8 cellular contexts compared by ENCODE assay signal in the genomic region with DNA sequence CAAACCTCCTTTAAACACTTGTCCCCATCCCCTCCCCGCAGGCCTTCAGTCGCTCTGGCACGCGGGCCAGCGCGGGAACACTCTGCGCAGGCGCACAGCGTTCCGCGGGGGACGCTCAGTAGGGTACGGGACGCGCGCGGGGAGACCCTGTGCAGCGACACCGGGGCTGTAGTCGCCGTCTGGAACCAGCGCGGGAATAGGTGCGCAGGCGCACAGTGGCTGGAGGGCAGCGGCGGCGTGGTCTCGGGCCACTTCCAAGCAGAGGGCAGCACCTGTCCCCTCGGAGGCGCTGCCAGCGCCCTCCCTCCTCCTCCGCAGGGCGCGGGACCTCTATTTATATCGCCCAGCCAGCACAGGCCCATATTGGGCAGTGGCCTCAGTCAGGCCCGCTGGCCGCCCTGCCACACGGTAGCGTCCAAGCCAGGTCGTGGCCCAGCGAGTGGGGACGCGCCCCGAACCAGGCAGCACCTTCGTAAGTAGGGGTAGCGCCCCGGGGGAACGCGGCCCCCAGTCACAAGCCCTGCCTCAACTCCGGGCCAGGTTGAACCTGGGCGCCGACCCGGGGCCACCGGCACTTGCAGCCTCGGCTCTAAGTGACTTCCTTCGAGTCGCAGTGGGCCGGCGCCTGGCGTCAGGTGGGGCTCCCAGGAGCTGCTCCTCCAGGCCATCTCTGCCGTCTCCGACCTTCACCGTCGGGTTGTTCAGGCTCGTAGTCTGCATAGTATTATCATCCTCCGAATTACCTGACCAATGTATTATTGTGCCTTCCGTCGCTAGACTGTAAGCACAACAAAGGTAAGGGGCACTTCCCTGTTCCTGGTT. TPM values are rescaled to one million over a fixed set of nuclear protein-coding genes. Genes with fewer than 3 reads are reported as not detected.
DNase-seq lines count a peak whose midpoint lies in the region; ATAC-seq and TF ChIP-seq lines count a peak whose summit lies in the region.

A gene with protein sequence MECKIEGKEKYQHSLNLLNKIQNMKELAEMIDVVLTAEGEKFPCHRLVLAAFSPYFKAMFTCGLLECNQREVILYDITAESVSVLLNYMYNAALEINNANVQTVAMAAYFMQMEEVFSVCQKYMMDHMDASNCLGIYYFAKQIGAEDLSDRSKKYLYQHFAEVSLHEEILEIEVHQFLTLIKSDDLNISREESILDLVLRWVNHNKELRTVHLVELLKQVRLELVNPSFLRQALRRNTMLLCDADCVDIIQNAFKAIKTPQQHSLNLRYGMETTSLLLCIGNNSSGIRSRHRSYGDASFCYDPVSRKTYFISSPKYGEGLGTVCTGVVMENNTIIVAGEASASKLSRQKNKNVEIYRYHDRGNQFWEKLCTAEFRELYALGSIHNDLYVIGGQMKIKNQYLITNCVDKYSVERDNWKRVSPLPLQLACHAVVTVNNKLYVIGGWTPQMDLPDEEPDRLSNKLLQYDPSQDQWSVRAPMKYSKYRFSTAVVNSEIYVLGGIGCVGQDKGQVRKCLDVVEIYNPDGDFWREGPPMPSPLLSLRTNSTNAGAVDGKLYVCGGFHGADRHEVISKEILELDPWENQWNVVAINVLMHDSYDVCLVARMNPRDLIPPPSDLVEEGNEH (plus strand): TSS at position 118 of the 822 bp plus-strand sequence. CDS start 7,830 bp downstream, outside the sequence.

- peak; percentile 78 for DNase-seq in COLO668 (lab: John Stamatoyannopoulos, UW; ENCODE audit: unreplicated experiment)
- DNase-seq in T-cell = no peak
- peak; percentile 81 for DNase-seq in Right ventricle myocardium inferior (ENCODE audit: missing footprints)
- no peak for DNase-seq in RKO (ENCODE audit: low spot score)
- no peak for DNase-seq in CD1c-positive myeloid dendritic cell (ENCODE audit: extremely low spot score)
- DNase-seq in HUDEP-2 (lab: John Stamatoyannopoulos, UW; ENCODE audit: unreplicated experiment in 76 of 76) = no peak

- peak within 1 kb of the TSS; percentile 74 for H3K4me2 ChIP-seq in parathyroid adenoma (ENCODE audit: low read length)

- H3K9me3 Mint-ChIP-seq in T-cell = peaks cover 0 to 6% (median 0%) of the 10 kb centered on the region in 3 donors

- peaks cover 0 to 8% (median 6%) of the 10 kb centered on the region in 3 donors for H3K4me1 Mint-ChIP-seq in T-cell

- no peaks in the 10 kb centered on the region for H3K4me1 ChIP-seq in parathyroid adenoma

- H3K36me3 ChIP-seq in parathyroid adenoma (ENCODE audit: control insufficient read depth, insufficient read depth, low read length) = no peaks in the 10 kb centered on the region

- no peaks in the 10 kb centered on the region for H3K79me2 ChIP-seq in parathyroid adenoma

- H3K27me3 ChIP-seq in parathyroid adenoma (ENCODE audit: control insufficient read depth, insufficient read depth, low read length) = no peaks in the 10 kb centered on the region

- no peak within 1 kb of the TSS for H3K27ac ChIP-seq in parathyroid adenoma

- CTCF ChIA-PET in T-cell (lab: Charles Lee) = no interaction called here

- no peaks in the 10 kb centered on the region for H3K36me3 Mint-ChIP-seq in T-cell

- H3K9ac ChIP-seq in parathyroid adenoma = no peak within 1 kb of the TSS

- peaks cover 57 to 62% of the 10 kb centered on the region in 2 donors for H3K27me3 Mint-ChIP-seq in T-cell

- intact Hi-C loops in Right ventricle myocardium inferior (cut with DNase I) = loop anchor here (5.0 kb wide), 2 partner anchors 47 to 137 kb away; a partner anchor contains a TSS

- peak within 1 kb of the TSS in 2 of 3 donors; percentile 8 to 42 for H3K4me3 Mint-ChIP-seq in T-cell

- H3K9me3 ChIP-seq in parathyroid adenoma (ENCODE audit: control insufficient read depth, low read length) = no peaks in the 10 kb centered on the region

- peak within 1 kb of the TSS; percentile 37 for H3K4me3 ChIP-seq in parathyroid adenoma (ENCODE audit: low read depth, low read length)

- POLR2A ChIA-PET in T-cell (lab: Charles Lee) = interaction anchor here in 1 of 2 donors (0.5 kb wide), 1 partner anchor 267 kb away, joined by 5 read pairs; no protein-coding TSS in a partner anchor

- peak within 1 kb of the TSS; percentile 45 for H2AFZ ChIP-seq in parathyroid adenoma

- TF ChIP-seq CTCF in parathyroid adenoma (IDR thresholded peaks at IDR 0.05) = no peak

- no peak within 1 kb of the TSS for H3K27ac Mint-ChIP-seq in T-cell

- ATAC-seq in T-cell (replicated peaks in 1 of 4) (no peak), Right ventricle myocardium inferior (peak; percentile 83), GM21423 (IDR thresholded peaks at IDR 0.05; ENCODE audit: unreplicated experiment) (no peak)

RNA-seq across cellular contexts. Expression of the gene that starts here (rescaled TPM):
- total RNA-seq in T-cell (not detected), Right ventricle myocardium inferior (29.7 TPM)

Comparison
In these comparisons a context has a peak if more than half of its experiments do, and no peak if none do; other contexts are left out.
1. RNA of the gene that starts here (total RNA-seq): 29.7 TPM in Right ventricle myocardium inferior (single experiment); not detected in T-cell; every median in the first group is over 10 times any median in the second.
2. DNase-seq: peak in COLO668 (single experiment) and Right ventricle myocardium inferior (single experiment); none in T-cell (0 of 34), RKO (single experiment), CD1c-positive myeloid dendritic cell (single experiment) and HUDEP-2 (0 of 76).